ENCODE assay signal across 9 cellular contexts in genomic region chrX:44871114-44871645, GRCh38. TPM values are rescaled to one million over a fixed set of nuclear protein-coding genes. Genes with fewer than 3 reads are reported as not detected.
A peak's percentile ranks its signal among the peaks of the same experiment; 100 is the strongest.
DNase-seq lines count a peak whose midpoint lies in the region; ATAC-seq, FAIRE-seq and TF ChIP-seq lines count a peak whose summit lies in the region.
"Had no signal": no experiment of that assay in that cellular context is flagged by ENCODE, and none has a peak within 500 bp of the region (broad histone marks: within the 10 kb centered on the region; RNA-seq: fewer than 3 reads in every experiment).

No MANE protein-coding gene starts in this region.

- no peak for FAIRE-seq in GM12878 (lab: Jason Lieb, UNC)

- intact Hi-C loops in left cardiac atrium (cut with DNase I), result loop anchor here in 1 of 2 donors (5.0 to 10.0 kb wide), 2 partner anchors 84 to 201 kb away; no protein-coding TSS in a partner anchor
- intact Hi-C loops in GM12878 (cut with micrococcal nuclease; ENCODE audit: unreplicated experiment), result no loop called here
- intact Hi-C loops in right lobe of liver (cut with DNase I), result no loop called here
- intact Hi-C loops in upper lobe of right lung (cut with DNase I), result no loop called here

- TF ChIP-seq POLR2A in GM12878 (IDR thresholded peaks at IDR 0.05; ENCODE audit: low read depth, low read length) (no peak), right lobe of liver (IDR thresholded peaks at IDR 0.05) (no peak)

- H3K9ac ChIP-seq in GM12878 (ENCODE audit: control insufficient read depth, insufficient read depth, low read length), result peak overlapping the region; percentile 81; the same call in 1 of the 2 replicates

- TF ChIP-seq EP300 in GM12878 (IDR thresholded peaks at IDR 0.05; ENCODE audit: borderline replicate concordance in 1 of 2, control insufficient read depth in 1 of 2, low read depth in 2 of 2, low read length in 2 of 2), result no peak

- DNase-seq in cardiac muscle cell (ENCODE audit: low read depth in 1 of 2, low spot score in 1 of 2) (peak in 1 of 2 donors; percentile 13), left cardiac atrium (no peak), GM12878 (ENCODE audit: low read depth, low spot score) (no peak), right lobe of liver (peak in 2 of 3 donors; percentile 29 to 45), upper lobe of right lung (peak; percentile 63)
- DNase-seq in activated CD4-positive, CD25-positive, alpha-beta regulatory T cell (lab: John Stamatoyannopoulos, UW), result no peak

- H3K4me3 ChIP-seq in cardiac muscle cell (peak overlapping the region; percentile 61), GM12878 (peak overlapping the region; percentile 80), right lobe of liver (peak overlapping the region in 2 of 3 donors; percentile 71 to 81), upper lobe of right lung (no peak overlapping the region)

- H3K36me3 ChIP-seq in cardiac muscle cell (no peaks in the 10 kb centered on the region), GM12878 (ENCODE audit: control insufficient read depth in 2 of 2, insufficient read depth in 2 of 2, low read length in 1 of 2) (no peaks in the 10 kb centered on the region; a peak in 1 of 4 replicates), right lobe of liver (no peaks in the 10 kb centered on the region), upper lobe of right lung (no peaks in the 10 kb centered on the region)

- RAD21 ChIA-PET in GM12878 (lab: Charles Lee; ENCODE audit: unreplicated experiment), result interaction anchor here (0.9 to 6.1 kb wide), 3 partner anchors 28 to 198 kb away, joined by 3 to 50 read pairs (median 12); no protein-coding TSS in a partner anchor

- no peaks in the 10 kb centered on the region for H3K9me3 ChIP-seq in cardiac muscle cell (ENCODE audit: low read depth)
- no peaks in the 10 kb centered on the region for H3K9me3 ChIP-seq in GM12878 (replicated peaks; ENCODE audit: control insufficient read depth, insufficient read depth, low read length)
- H3K9me3 ChIP-seq in right lobe of liver, result no peaks in the 10 kb centered on the region
- no peaks in the 10 kb centered on the region for H3K9me3 ChIP-seq in upper lobe of right lung

- BruUV-seq in GM12878 (replicated peaks; lab: Mats Ljungman, UMichigan), result no TSS peak

- 97% methylated on average over 16 of the region's 16 CpGs for WGBS in GM12878 (ENCODE audit: insufficient coverage, insufficient replicate concordance, low lambda C conversion rate, missing lambda C conversion rate)
- 64% methylated on average over 12 of the region's 16 CpGs for WGBS in right lobe of liver (ENCODE audit: insufficient coverage, low coverage, low lambda C conversion rate, missing lambda C conversion rate)

- H4K20me1 ChIP-seq in GM12878 (ENCODE audit: control insufficient read depth, insufficient read depth), result no peaks in the 10 kb centered on the region

- H2AFZ ChIP-seq in GM12878 (ENCODE audit: control insufficient read depth, low read depth, low read length), result no peak overlapping the region

- POLR2A ChIA-PET in GM12878 (lab: Charles Lee), result no interaction called here

- H3K4me1 ChIP-seq in cardiac muscle cell (ENCODE audit: low read depth), result no peaks in the 10 kb centered on the region
- H3K4me1 ChIP-seq in GM12878 (ENCODE audit: control insufficient read depth, insufficient read depth, low read length), result no peaks in the 10 kb centered on the region
- peaks cover 0 to 14% (median 2%) of the 10 kb centered on the region in 4 donors for H3K4me1 ChIP-seq in right lobe of liver
- H3K4me1 ChIP-seq in upper lobe of right lung, result no peaks in the 10 kb centered on the region

- H3K27me3 ChIP-seq in cardiac muscle cell, result no peaks in the 10 kb centered on the region
- H3K27me3 ChIP-seq in GM12878 (replicated peaks in 1 of 2; ENCODE audit: control insufficient read depth in 2 of 2, insufficient read depth in 2 of 2, low read length in 1 of 2), result no peaks in the 10 kb centered on the region
- H3K27me3 ChIP-seq in right lobe of liver, result no peaks in the 10 kb centered on the region
- no peaks in the 10 kb centered on the region for H3K27me3 ChIP-seq in upper lobe of right lung

- CTCF ChIA-PET in GM12878 (lab: Yijun Ruan, JAX), result interaction anchor here (0.5 to 1.0 kb wide), 2 partner anchors 199 to 357 kb away, joined by 3 to 5 read pairs; no protein-coding TSS in a partner anchor

- TF ChIP-seq CTCF in cardiac muscle cell (IDR thresholded peaks at IDR 0.05; ENCODE audit: low read depth, low read length) (no peak), GM12878 (IDR thresholded peaks at IDR 0.05 in 2 of 3, conservative IDR thresholded peaks at IDR 0.05 in 1 of 3; ENCODE audit: control insufficient read depth in 2 of 3, extremely low read depth in 1 of 3, insufficient read depth in 1 of 3, low read depth in 3 of 3, low read length in 3 of 3) (no peak), right lobe of liver (IDR thresholded peaks at IDR 0.05) (no peak), upper lobe of right lung (IDR thresholded peaks at IDR 0.05) (no peak)

- no peak for ATAC-seq in left cardiac atrium
- ATAC-seq in GM12878, result no peak
- ATAC-seq in right lobe of liver, result no peak
- ATAC-seq in upper lobe of right lung, result no peak
- ATAC-seq in GM19455 (IDR thresholded peaks at IDR 0.05; ENCODE audit: unreplicated experiment), result no peak
- ATAC-seq in HG03039 (IDR thresholded peaks at IDR 0.05; ENCODE audit: unreplicated experiment), result no peak

- in situ Hi-C loops in GM12878 (cut with MboI), result no loop called here

- H3K27ac ChIP-seq in cardiac muscle cell, result peak overlapping the region; percentile 97
- 0 out of 2 replicates have a peak overlapping the region, but pooled peaks have one; percentile 20 for H3K27ac ChIP-seq in GM12878 (ENCODE audit: control insufficient read depth, insufficient read depth)
- H3K27ac ChIP-seq in right lobe of liver, result peak overlapping the region in 2 of 3 donors; percentile 98 to 99
- H3K27ac ChIP-seq in upper lobe of right lung, result no peak overlapping the region

- SMC1A ChIA-PET in GM12878 (lab: Charles Lee; ENCODE audit: uncharacterized antibody, unreplicated experiment), result interaction anchor here (1.2 to 2.2 kb wide), 4 partner anchors 28 to 198 kb away, joined by 3 to 6 read pairs (median 6); no protein-coding TSS in a partner anchor

- H3K4me2 ChIP-seq in GM12878 (ENCODE audit: control insufficient read depth, insufficient read depth), result peak overlapping the region; percentile 39; the same call in 1 of the 2 replicates

- TF ChIP-seq RAD21 in GM12878 (IDR thresholded peaks at IDR 0.05; ENCODE audit: insufficient read depth, low read depth, low read length), result no peak

- H3K79me2 ChIP-seq in GM12878 (ENCODE audit: control insufficient read depth, insufficient read depth, low read length), result peaks cover 45% of the 10 kb centered on the region

TF ChIP-seq in GM12878, 131 proteins besides CTCF, POLR2A, EP300 and RAD21 (continues in another document):
- TF ChIP-seq BCL3 (IDR thresholded peaks at IDR 0.05; ENCODE audit: borderline replicate concordance, insufficient read depth, low read depth, low read length, poor library complexity, severe bottlenecking), result peak; percentile 46

RNA-seq across cellular contexts. Expression of gene KDM6A, which starts 1.8 kb away (rescaled TPM):
- total RNA-seq in cardiac muscle cell (78.0 and 80.7 TPM in 2 replicates), left cardiac atrium (10 to 100 TPM in 1 of 2 donors, 1 to 10 TPM in 1; 8.8 to 15.3 TPM), GM12878 (2014; rRNA removed) (22.1 and 22.8 TPM in 2 replicates), GM12878 (2014; rRNA removed; fragmentation: Illumina TruSeq; extraction: Trizol) (27.1 and 29.0 TPM in 2 replicates), GM12878 (2021) (21.0 and 26.8 TPM in 2 replicates), right lobe of liver (10 to 100 TPM in 5 of 6 experiments, 1 to 10 TPM in 1; 7.1 to 20.9 (median 15.7) TPM), upper lobe of right lung (24.7 TPM)
- polyA plus RNA-seq in cardiac muscle cell (52.6 and 68.4 TPM in 2 replicates), GM12878 (2011; rRNA removed) (28.5 and 34.9 TPM in 2 replicates), GM12878 (2014; fragmentation: Illumina TruSeq; extraction: Trizol) (22.8 and 26.2 TPM in 2 replicates), GM12878 (2014; fragmentation: Nextera tagmentation; extraction: Ambion mirVana) (1 to 10 TPM; 7.9 to 8.9 TPM), GM12878 (2014; rRNA removed) (13.2 and 18.0 TPM in 2 replicates), GM12878 (2016; fragmentation: Nextera tagmentation; extraction: Ambion mirVana) (10 to 100 TPM; 13.3 to 14.2 TPM)
- total RNA-seq in GM12878 (2013; cell fraction: nucleolus; rRNA removed), result 165 and 171 TPM in 2 replicates
- polyA plus RNA-seq in GM12878 (2011; ENCODE audit: low read depth), result 12.8 TPM
- polyA plus RNA-seq in GM12878 (2011; cell fraction: cytosol; rRNA removed), result 20.3 and 22.7 TPM in 2 replicates
- polyA plus RNA-seq in GM12878 (2011; cell fraction: nucleus; rRNA removed), result 32.6 and 43.8 TPM in 2 replicates
- polyA plus RNA-seq in GM12878 (2012), result 17.5 and 17.7 TPM in 2 replicates
- polyA minus RNA-seq in GM12878 (2011; rRNA and poly(A)+ RNA removed), result 77.5 and 90.0 TPM in 2 replicates
- 15.4 and 22.4 TPM in 2 replicates for polyA minus RNA-seq in GM12878 (2011; cell fraction: cytosol; rRNA and poly(A)+ RNA removed)
- 53.2 and 73.2 TPM in 2 replicates for polyA minus RNA-seq in GM12878 (2011; cell fraction: nucleus; rRNA and poly(A)+ RNA removed)

RNA-seq across cellular contexts. Expression of gene DUSP21, which starts 27.4 kb away (rescaled TPM):
- total RNA-seq in cardiac muscle cell (not detected in 2 replicates), left cardiac atrium (not detected), GM12878 (2014; rRNA removed) (not detected in 2 replicates), GM12878 (2014; rRNA removed; fragmentation: Illumina TruSeq; extraction: Trizol) (not detected in 2 replicates), GM12878 (2021) (not detected in 2 replicates), right lobe of liver (not detected), upper lobe of right lung (not detected)
- polyA plus RNA-seq in cardiac muscle cell (not detected in 2 replicates), GM12878 (2011; rRNA removed) (not detected in 2 replicates), GM12878 (2014; fragmentation: Illumina TruSeq; extraction: Trizol) (not detected in 2 replicates), GM12878 (2014; fragmentation: Nextera tagmentation; extraction: Ambion mirVana) (not detected), GM12878 (2014; rRNA removed) (not detected in 2 replicates), GM12878 (2016; fragmentation: Nextera tagmentation; extraction: Ambion mirVana) (not detected)
- not detected in 2 replicates for total RNA-seq in GM12878 (2013; cell fraction: nucleolus; rRNA removed)
- polyA plus RNA-seq in GM12878 (2011; ENCODE audit: low read depth), result not detected
- not detected in 2 replicates for polyA plus RNA-seq in GM12878 (2011; cell fraction: cytosol; rRNA removed)
- not detected in 2 replicates for polyA plus RNA-seq in GM12878 (2011; cell fraction: nucleus; rRNA removed)
- not detected in 2 replicates for polyA plus RNA-seq in GM12878 (2012)
- polyA minus RNA-seq in GM12878 (2011; rRNA and poly(A)+ RNA removed), result not detected in 2 replicates
- not detected in 2 replicates for polyA minus RNA-seq in GM12878 (2011; cell fraction: cytosol; rRNA and poly(A)+ RNA removed)
- not detected in 2 replicates for polyA minus RNA-seq in GM12878 (2011; cell fraction: nucleus; rRNA and poly(A)+ RNA removed)
- total RNA-seq: lower leg skin had no signal

Comparison
In these comparisons a context has a peak if more than half of its experiments do, and no peak if none do; other contexts are left out.
1. DNase-seq: peak in right lobe of liver (2 of 3) and upper lobe of right lung (single experiment); none in left cardiac atrium (single experiment), GM12878 (single experiment) and activated CD4-positive, CD25-positive, alpha-beta regulatory T cell (0 of 4).